10 cellular contexts compared by ENCODE assay signal in the genomic region with DNA sequence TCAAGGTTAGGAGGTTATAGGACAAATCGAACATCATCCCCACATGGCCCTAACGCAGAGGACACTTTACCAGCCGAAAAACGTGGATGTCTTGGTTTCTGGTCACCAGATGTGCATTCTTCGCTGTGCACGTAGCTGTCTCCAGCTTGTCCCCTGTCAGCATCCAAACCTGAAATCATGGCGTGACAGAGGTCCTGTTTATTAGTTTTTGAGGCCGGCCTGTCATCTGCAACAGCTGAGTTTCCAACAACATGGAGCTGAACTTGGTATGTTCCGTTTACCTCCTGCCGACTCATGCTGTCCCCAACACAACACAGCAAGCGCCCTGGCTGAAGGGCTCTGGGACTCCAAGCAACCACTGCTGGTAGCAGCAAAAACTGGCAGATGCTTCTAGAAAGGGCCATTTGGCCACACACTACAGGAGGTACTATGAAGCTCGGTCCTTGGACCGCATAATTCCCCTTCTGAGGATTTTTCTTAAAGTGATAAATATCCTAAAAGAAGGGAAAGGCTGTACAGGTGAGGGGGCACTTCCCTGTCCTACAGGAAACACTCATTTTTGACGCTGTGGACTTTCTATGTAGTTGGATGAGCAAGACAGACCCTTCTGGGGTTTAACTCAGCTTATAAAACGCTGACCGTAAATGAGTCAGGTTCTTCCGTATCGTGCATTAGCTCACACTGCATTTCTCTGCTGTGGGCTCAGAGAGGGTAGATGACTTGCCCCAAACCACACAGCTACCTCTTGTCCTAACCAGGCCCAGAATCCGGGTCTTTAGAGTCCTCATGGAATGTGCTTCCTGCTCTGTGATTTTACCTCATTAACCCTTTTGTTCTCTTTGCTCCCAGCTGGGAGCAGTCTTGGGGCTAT.
"Had no signal": no experiment of that assay in that cellular context is flagged by ENCODE, and none has a peak within 500 bp of the region (broad histone marks: within the 10 kb centered on the region; RNA-seq: fewer than 3 reads in every experiment).

No MANE protein-coding gene starts in this region.

- H3K4me3 Mint-ChIP-seq: activated naive CD4-positive, alpha-beta T cell treated with anti-CD3 and anti-CD28 coated beads, Interleukin-2, amount 10 ng/mL, durations not matched to agents 7 days and 5 days; natural killer cell had no signal

- ATAC-seq: body of pancreas, left cardiac atrium, natural killer cell, sciatic nerve had no signal

- H3K36me3 Mint-ChIP-seq: activated naive CD4-positive, alpha-beta T cell treated with anti-CD3 and anti-CD28 coated beads, Interleukin-2, amount 10 ng/mL, durations not matched to agents 7 days and 5 days had no signal

- H3K27ac Mint-ChIP-seq: activated naive CD4-positive, alpha-beta T cell treated with anti-CD3 and anti-CD28 coated beads, Interleukin-2, amount 10 ng/mL, durations not matched to agents 7 days and 5 days; natural killer cell had no signal

- H3K9me3 Mint-ChIP-seq: activated naive CD4-positive, alpha-beta T cell treated with anti-CD3 and anti-CD28 coated beads, Interleukin-2, amount 10 ng/mL, durations not matched to agents 7 days and 5 days; natural killer cell had no signal

- H3K4me3 ChIP-seq: body of pancreas, lung had no signal

- H3K27me3 ChIP-seq: body of pancreas had no signal

- H3K4me1 Mint-ChIP-seq: activated naive CD4-positive, alpha-beta T cell treated with anti-CD3 and anti-CD28 coated beads, Interleukin-2, amount 10 ng/mL, durations not matched to agents 7 days and 5 days; natural killer cell had no signal

- DNase-seq: activated naive CD4-positive, alpha-beta T cell treated with anti-CD3 and anti-CD28 coated beads, Interleukin-2, amount 10 ng/mL, durations not matched to agents 7 days and 5 days; body of pancreas; left cardiac atrium; natural killer cell; stimulated activated CD4-positive, alpha-beta T cell treated with anti-CD3 and anti-CD28 coated beads, Interleukin-2, amount 100 ng/mL, for 24 hours; stimulated activated naive CD4-positive, alpha-beta T cell; SW 1271; trophoblast cell had no signal

- H3K27ac ChIP-seq: body of pancreas had no signal

- H3K4me1 ChIP-seq: body of pancreas had no signal

- H3K9me3 ChIP-seq: body of pancreas had no signal
